8 cellular contexts compared by ENCODE assay signal in the genomic region with DNA sequence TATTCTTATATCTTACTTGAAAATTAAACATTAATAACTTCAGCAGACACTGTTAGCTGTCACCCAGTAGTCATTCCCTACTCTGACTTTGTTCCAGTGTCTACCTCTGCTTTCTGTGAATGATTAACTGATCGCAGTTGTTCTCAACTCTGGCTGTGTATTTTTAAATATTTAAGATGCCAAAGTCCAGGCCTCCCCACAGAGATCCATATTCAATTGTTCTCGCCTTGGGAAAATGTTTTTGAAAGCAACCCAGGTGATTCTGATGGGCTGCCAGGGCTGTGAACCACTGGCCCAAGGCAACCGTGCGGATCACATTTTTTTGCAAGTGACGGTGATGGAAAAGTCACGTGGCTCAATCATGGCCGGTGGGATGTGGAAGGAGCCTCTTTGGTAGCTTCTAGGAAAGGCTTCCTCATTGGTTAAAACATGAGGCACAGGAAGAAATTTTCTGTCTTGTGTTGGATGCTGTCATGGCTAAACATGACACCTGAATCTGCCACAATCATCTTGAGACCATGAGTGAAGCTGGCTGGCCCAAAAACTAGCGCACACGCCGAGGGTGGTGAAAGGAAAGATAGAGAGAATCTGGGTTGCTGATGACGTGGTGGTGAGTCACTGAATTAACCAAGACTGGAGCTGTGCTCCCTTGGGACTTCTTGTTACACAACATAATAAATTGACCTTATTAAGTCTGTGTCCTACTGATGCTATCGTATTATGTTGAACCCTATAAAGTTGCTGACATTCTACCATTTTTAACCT. TPM values are rescaled to one million over a fixed set of nuclear protein-coding genes. Genes with fewer than 3 reads are reported as not detected.
DNase-seq lines count a peak whose midpoint lies in the region; ATAC-seq, FAIRE-seq and TF ChIP-seq lines count a peak whose summit lies in the region.

No MANE protein-coding gene starts in this region.

- TF ChIP-seq CTCF in AG04450 (IDR thresholded peaks at IDR 0.05; ENCODE audit: low read depth, low read length) (no peak), astrocyte of the spinal cord (IDR thresholded peaks at IDR 0.05; ENCODE audit: low read depth, low read length) (no peak), HepG2 (CRISPR knock-in tag; IDR thresholded peaks at IDR 0.05) (no peak)

- TF ChIP-seq RAD21 in HepG2 (CRISPR knock-in tag; IDR thresholded peaks at IDR 0.05), result no peak

- no peaks in the 10 kb centered on the region for H3K9me3 ChIP-seq in AG04450 (ENCODE audit: control insufficient read depth, insufficient read depth, low read length)
- no peaks in the 10 kb centered on the region for H3K9me3 ChIP-seq in HepG2 (ENCODE audit: low read length)

- in situ Hi-C loops in astrocyte of the spinal cord (cut with HindIII; ENCODE audit: low sequenced_read_pairs) (no loop called here), HepG2 (cut with HindIII; ENCODE audit: extremely low pct_ligation_motif_present, low pct_unique_long_range_greater_than_20kb) (no loop called here)

- H3K4me2 ChIP-seq in HepG2 (ENCODE audit: low read depth, low read length), result peak overlapping the region; percentile 66

- POLR2A ChIA-PET in AG04450 (lab: Yijun Ruan, JAX), result no interaction called here
- POLR2A ChIA-PET in HepG2 (lab: Yijun Ruan, JAX), result interaction anchor here (0.6 to 1.6 kb wide), 7 partner anchors 11 to 139 kb away, joined by 3 to 20 read pairs (median 6); a partner anchor contains a TSS

- H3K36me3 ChIP-seq in HepG2 (replicated peaks in 1 of 2; ENCODE audit: control insufficient read depth in 1 of 2, insufficient read depth in 2 of 2, low read length in 2 of 2), result no peaks in the 10 kb centered on the region

- H3K4me1 ChIP-seq in HepG2 (ENCODE audit: insufficient read depth, low read length), result peaks cover 44% of the 10 kb centered on the region

- no peaks in the 10 kb centered on the region for H3K79me2 ChIP-seq in HepG2 (ENCODE audit: insufficient read depth, low read length)

- no peaks in the 10 kb centered on the region for H4K20me1 ChIP-seq in HepG2 (ENCODE audit: insufficient read depth, low read length)

- 0 out of 4 replicates have a peak, but pooled peaks of 1 of the 2 experiments have one; percentile 23 for TF ChIP-seq POLR2A in HepG2 (IDR thresholded peaks at IDR 0.05; ENCODE audit: insufficient read depth in 1 of 2, low read depth in 2 of 2, low read length in 2 of 2)
- no peak for TF ChIP-seq POLR2A in GM12891 (IDR thresholded peaks at IDR 0.05; ENCODE audit: low read depth, low read length)

- ATAC-seq in HepG2 (peak; percentile 97), HG03378 (IDR thresholded peaks at IDR 0.05; ENCODE audit: unreplicated experiment) (no peak)

- peak; percentile 49 for DNase-seq in AG04450 (ENCODE audit: low read depth, low spot score)
- peak; percentile 91 for DNase-seq in HS-5 (ENCODE audit: low read depth)
- DNase-seq in astrocyte of the spinal cord (ENCODE audit: low read depth, low spot score), result peak; percentile 84
- DNase-seq in HepG2 (ENCODE audit: low spot score), result peak; percentile 94
- DNase-seq in NCI-H524 (lab: John Stamatoyannopoulos, UW), result no peak
- no peak for DNase-seq in GM12891 (ENCODE audit: insufficient read length, low spot score)
- DNase-seq in cerebellar cortex (ENCODE audit: low spot score), result no peak

- H3K27me3 ChIP-seq in AG04450 (ENCODE audit: control insufficient read depth, insufficient read depth, low read length) (no peaks in the 10 kb centered on the region), HepG2 (ENCODE audit: control insufficient read depth in 1 of 2, insufficient read depth in 2 of 2, low read length in 2 of 2) (no peaks in the 10 kb centered on the region)

- peak in 1 of 2 experiments; percentile 45; a peak in 1 of 4 replicates for TF ChIP-seq EP300 in HepG2 (IDR thresholded peaks at IDR 0.05; ENCODE audit: low read depth in 2 of 2, low read length in 2 of 2)
- TF ChIP-seq EP300 in HepG2 (CRISPR knock-in tag; IDR thresholded peaks at IDR 0.05; ENCODE audit: borderline replicate concordance), result no peak

- BruUV-seq in HepG2 (replicated peaks; lab: Mats Ljungman, UMichigan), result TSS peak; percentile 93

- FAIRE-seq in HepG2 (lab: Jason Lieb, UNC), result peak; percentile 97
- no peak for FAIRE-seq in GM12891 (lab: Jason Lieb, UNC)

- H3K27ac ChIP-seq in AG04450 (ENCODE audit: low read depth, low read length) (peak overlapping the region; percentile 48), HepG2 (ENCODE audit: extremely low read length, insufficient read depth, low read length) (peak overlapping the region; percentile 79)

- CTCF ChIA-PET in AG04450 (lab: Charles Lee), result no interaction called here
- CTCF ChIA-PET in HepG2 (lab: Yijun Ruan, JAX; ENCODE audit: low intra/inter-chr PET ratio, low total read pairs), result no interaction called here

- no peak overlapping the region for H3K4me3 ChIP-seq in AG04450 (ENCODE audit: low read depth, low read length)
- no peak overlapping the region for H3K4me3 ChIP-seq in astrocyte of the spinal cord (ENCODE audit: low read depth, low read length)
- H3K4me3 ChIP-seq in HepG2 (replicated peaks in 1 of 3; ENCODE audit: insufficient read depth in 1 of 3, low read depth in 2 of 3, low read length in 3 of 3), result peak overlapping the region in 2 of 3 experiments; percentile 1 to 55; a peak in 3 of 6 replicates

- H3K9ac ChIP-seq in HepG2 (ENCODE audit: insufficient read depth, low read depth, low read length), result peak overlapping the region; percentile 39

- peak overlapping the region; percentile 60 for H2AFZ ChIP-seq in HepG2 (ENCODE audit: low read length)

- WGBS in HepG2 (ENCODE audit: low lambda C conversion rate), result 20% methylated on average over 12 of the region's 12 CpGs

- intact Hi-C loops in HepG2 (cut with micrococcal nuclease; ENCODE audit: unreplicated experiment), result loop anchor here (1.0 kb wide), 1 partner anchor 24 kb away; no protein-coding TSS in a partner anchor

TF ChIP-seq in HepG2, 621 proteins besides CTCF, POLR2A, EP300 and RAD21 (continues in another document):
- TF ChIP-seq SRSF9 (IDR thresholded peaks at IDR 0.05; ENCODE audit: borderline replicate concordance, insufficient read depth, low read depth, low read length, poor library complexity, severe bottlenecking), result no peak
- TF ChIP-seq HOXD1 (CRISPR knock-in tag; IDR thresholded peaks at IDR 0.05), result no peak

TF ChIP-seq in GM12891, 5 proteins besides CTCF, POLR2A, EP300 and RAD21 (continues in another document):
- TF ChIP-seq POU2F2 (IDR thresholded peaks at IDR 0.05; ENCODE audit: low read depth, low read length), result no peak

RNA-seq across cellular contexts. Expression of a gene that starts 37.2 kb away (rescaled TPM):
- polyA plus RNA-seq in AG04450 (2011; rRNA removed) (not detected in 2 replicates), HepG2 (2011; rRNA removed) (2.1 and 2.6 TPM in 2 replicates)
- not detected in 2 replicates for polyA minus RNA-seq in AG04450 (2011; rRNA and poly(A)+ RNA removed)
- 1.4 and 1.6 TPM in 2 replicates for total RNA-seq in HepG2 (2016; rRNA removed; fragmentation: Illumina TruSeq; extraction: Trizol)
- total RNA-seq in HepG2 (2016; cell fraction: cytosol; rRNA removed; fragmentation: Illumina TruSeq; extraction: Trizol; ENCODE audit: low read depth), result 0.97 and 1.7 TPM in 2 replicates
- 1.2 and 1.4 TPM in 2 replicates for total RNA-seq in HepG2 (2016; cell fraction: insoluble cytoplasmic fraction; rRNA removed; fragmentation: Illumina TruSeq; extraction: Trizol)
- total RNA-seq in HepG2 (2016; cell fraction: membrane; rRNA removed; fragmentation: Illumina TruSeq; extraction: Trizol), result 1.3 and 1.9 TPM in 2 replicates
- 1.3 and 1.6 TPM in 2 replicates for total RNA-seq in HepG2 (2016; cell fraction: nucleus; rRNA removed; fragmentation: Illumina TruSeq; extraction: Trizol)
- 1.8 and 2.9 TPM in 2 replicates for polyA plus RNA-seq in HepG2 (2011; cell fraction: cytosol; rRNA removed)
- 0.59 and 0.80 TPM in 2 replicates for polyA plus RNA-seq in HepG2 (2011; cell fraction: nucleus; rRNA removed)
- polyA plus RNA-seq in HepG2 (2012), result 3.1 and 3.8 TPM in 2 replicates
- polyA plus RNA-seq in HepG2 (2016; cell fraction: cytosol; fragmentation: Illumina TruSeq; extraction: Trizol; ENCODE audit: low read depth), result 1.7 and 2.0 TPM in 2 replicates
- polyA plus RNA-seq in HepG2 (2016; cell fraction: insoluble cytoplasmic fraction; fragmentation: Illumina TruSeq; extraction: Trizol; ENCODE audit: low read depth), result 1.0 and 1.3 TPM in 2 replicates
- polyA plus RNA-seq in HepG2 (2016; cell fraction: membrane; fragmentation: Illumina TruSeq; extraction: Trizol; ENCODE audit: low read depth), result 1.6 and 2.3 TPM in 2 replicates
- polyA plus RNA-seq in HepG2 (2016; cell fraction: nucleus; fragmentation: Illumina TruSeq; extraction: Trizol; ENCODE audit: insufficient read depth, low read depth), result 1.5 and 1.8 TPM in 2 replicates
- polyA minus RNA-seq in HepG2 (2011; rRNA and poly(A)+ RNA removed; ENCODE audit: low replicate concordance), result 0.07 and 3.1 TPM in 2 replicates
- 0.49 TPM in 1 of 2 replicates, not detected in the other for polyA minus RNA-seq in HepG2 (2011; cell fraction: cytosol; rRNA and poly(A)+ RNA removed)
- 1.0 and 1.4 TPM in 2 replicates for polyA minus RNA-seq in HepG2 (2011; cell fraction: nucleus; rRNA and poly(A)+ RNA removed)
- polyA plus RNA-seq in GM12891 (2012; ENCODE audit: low read depth, missing spikeins), result 0.27 TPM

RNA-seq across cellular contexts. Expression of a gene that starts 43.4 kb away (rescaled TPM):
- polyA plus RNA-seq in AG04450 (2011; rRNA removed) (101 and 109 TPM in 2 replicates), HepG2 (2011; rRNA removed) (131 and 167 TPM in 2 replicates)
- polyA minus RNA-seq in AG04450 (2011; rRNA and poly(A)+ RNA removed), result 87.4 and 115 TPM in 2 replicates
- total RNA-seq in HepG2 (2016; rRNA removed; fragmentation: Illumina TruSeq; extraction: Trizol), result 51.5 and 106 TPM in 2 replicates
- 50.9 and 57.5 TPM in 2 replicates for total RNA-seq in HepG2 (2016; cell fraction: cytosol; rRNA removed; fragmentation: Illumina TruSeq; extraction: Trizol; ENCODE audit: low read depth)
- total RNA-seq in HepG2 (2016; cell fraction: insoluble cytoplasmic fraction; rRNA removed; fragmentation: Illumina TruSeq; extraction: Trizol), result 46.6 and 104 TPM in 2 replicates
- total RNA-seq in HepG2 (2016; cell fraction: membrane; rRNA removed; fragmentation: Illumina TruSeq; extraction: Trizol), result 32.4 and 37.5 TPM in 2 replicates
- 91.5 and 107 TPM in 2 replicates for total RNA-seq in HepG2 (2016; cell fraction: nucleus; rRNA removed; fragmentation: Illumina TruSeq; extraction: Trizol)
- polyA plus RNA-seq in HepG2 (2011; cell fraction: cytosol; rRNA removed), result 69.3 and 131 TPM in 2 replicates
- polyA plus RNA-seq in HepG2 (2011; cell fraction: nucleus; rRNA removed), result 180 and 230 TPM in 2 replicates
- polyA plus RNA-seq in HepG2 (2012), result 88.1 and 114 TPM in 2 replicates
- 4.9 TPM in 2 replicates for polyA plus RNA-seq in HepG2 (2016; cell fraction: cytosol; fragmentation: Illumina TruSeq; extraction: Trizol; ENCODE audit: low read depth)
- polyA plus RNA-seq in HepG2 (2016; cell fraction: insoluble cytoplasmic fraction; fragmentation: Illumina TruSeq; extraction: Trizol; ENCODE audit: low read depth), result 39.8 and 43.7 TPM in 2 replicates
- polyA plus RNA-seq in HepG2 (2016; cell fraction: membrane; fragmentation: Illumina TruSeq; extraction: Trizol; ENCODE audit: low read depth), result 10.9 and 12.8 TPM in 2 replicates
- polyA plus RNA-seq in HepG2 (2016; cell fraction: nucleus; fragmentation: Illumina TruSeq; extraction: Trizol; ENCODE audit: insufficient read depth, low read depth), result 134 and 137 TPM in 2 replicates
- polyA minus RNA-seq in HepG2 (2011; rRNA and poly(A)+ RNA removed; ENCODE audit: low replicate concordance), result 150 and 285 TPM in 2 replicates
- 65.1 and 97.4 TPM in 2 replicates for polyA minus RNA-seq in HepG2 (2011; cell fraction: cytosol; rRNA and poly(A)+ RNA removed)
- polyA minus RNA-seq in HepG2 (2011; cell fraction: nucleus; rRNA and poly(A)+ RNA removed), result 82.8 and 127 TPM in 2 replicates
- polyA plus RNA-seq in GM12891 (2012; ENCODE audit: low read depth, missing spikeins), result 31.8 TPM

Comparison
In these comparisons a context has a peak if more than half of its experiments do, and no peak if none do; other contexts are left out.
1. DNase-seq: peak in AG04450 (single experiment), HS-5 (single experiment), astrocyte of the spinal cord (single experiment) and HepG2 (single experiment); none in NCI-H524 (0 of 2), GM12891 (single experiment) and cerebellar cortex (single experiment).
2. H3K4me3 ChIP-seq: peak in HepG2 (2 of 3); none in AG04450 (single experiment) and astrocyte of the spinal cord (single experiment).